8 cellular contexts compared by ENCODE assay signal in the genomic region with DNA sequence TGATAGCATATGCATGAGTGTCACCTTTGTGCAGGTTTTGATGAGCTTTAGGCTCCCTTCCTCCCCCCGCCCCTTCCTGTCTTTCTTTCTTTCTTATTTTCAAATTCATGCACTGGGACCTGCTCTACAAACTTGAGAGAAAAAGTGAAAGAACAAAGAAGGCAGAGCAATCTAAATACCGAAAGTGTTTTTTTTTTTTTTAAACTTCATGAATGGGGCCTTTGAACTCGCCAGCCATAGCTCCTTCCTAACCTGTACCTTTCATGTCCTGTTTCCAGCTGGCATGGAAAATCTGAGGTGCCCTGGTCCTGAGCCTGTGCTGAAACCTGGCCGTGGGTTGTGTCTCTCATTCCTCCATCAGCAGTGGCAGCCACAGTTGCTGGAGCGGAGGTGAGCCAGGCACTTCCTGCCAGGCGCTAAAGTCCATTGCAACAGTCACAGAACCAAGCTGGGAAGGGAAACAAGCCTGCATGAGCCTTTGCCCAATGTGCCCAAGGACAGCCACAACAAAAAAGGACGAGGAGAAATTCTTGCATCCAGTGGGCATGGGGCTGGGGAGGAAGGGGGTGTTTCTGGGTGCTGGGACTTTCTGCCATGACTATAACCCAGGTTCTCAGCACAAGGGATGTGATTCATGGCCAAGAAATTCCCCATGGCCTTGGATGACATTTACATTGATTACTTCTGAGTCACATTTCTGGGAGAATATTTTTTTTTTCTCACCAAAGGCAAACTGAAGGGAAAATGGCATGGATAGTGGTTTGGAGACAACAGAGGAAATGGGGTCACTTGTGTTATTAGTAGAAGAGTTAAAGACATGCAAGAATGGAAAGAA.
DNase-seq lines count a peak whose midpoint lies in the region; ATAC-seq and TF ChIP-seq lines count a peak whose summit lies in the region.

No MANE protein-coding gene starts in this region.

- no peaks in the 10 kb centered on the region for H3K27me3 ChIP-seq in gastroesophageal sphincter

- no peaks in the 10 kb centered on the region for H3K36me3 Mint-ChIP-seq in T-cell

- peak overlapping the region; percentile 56 to 68 (median 66) for H3K4me3 Mint-ChIP-seq in T-cell

- no peaks in the 10 kb centered on the region for H3K9me3 Mint-ChIP-seq in T-cell

- H3K27ac Mint-ChIP-seq in T-cell = no peak overlapping the region

- H3K27me3 Mint-ChIP-seq in T-cell = peaks cover 8 to 10% of the 10 kb centered on the region in 2 donors

- TF ChIP-seq CTCF in epithelial cell of esophagus (IDR thresholded peaks at IDR 0.05; ENCODE audit: insufficient read depth, low read depth, low read length, missing control alignments) = no peak
- TF ChIP-seq CTCF in gastroesophageal sphincter (IDR thresholded peaks at IDR 0.05) = no peak

- peaks cover 0 to 9% (median 0%) of the 10 kb centered on the region in 3 donors for H3K4me1 ChIP-seq in gastroesophageal sphincter

- no peaks in the 10 kb centered on the region for H3K36me3 ChIP-seq in gastroesophageal sphincter

- CTCF ChIA-PET in T-cell (lab: Charles Lee) = interaction anchor here in 1 of 2 donors (0.6 kb wide), 1 partner anchor 76 kb away, joined by 3 read pairs; no protein-coding TSS in a partner anchor

- H3K4me1 Mint-ChIP-seq in T-cell = peaks cover 11 to 23% (median 18%) of the 10 kb centered on the region in 3 donors

- TF ChIP-seq EP300 in gastroesophageal sphincter (IDR thresholded peaks at IDR 0.05) = no peak

- H3K4me3 ChIP-seq in epithelial cell of esophagus (ENCODE audit: low read length) (no peak overlapping the region), gastroesophageal sphincter (no peak overlapping the region)

- WGBS in gastroesophageal sphincter (ENCODE audit: low coverage in 1 of 2), 2 donors = 63 to 100% methylated on average over 1 to 5 of the region's 7 CpGs

- peaks cover 0 to 2% (median 0%) of the 10 kb centered on the region in 3 donors for H3K9me3 ChIP-seq in gastroesophageal sphincter

- DNase-seq in GM04503 (ENCODE audit: low read depth) = peak; percentile 95
- no peak for DNase-seq in T-cell
- peak; percentile 94 for DNase-seq in epithelial cell of esophagus (ENCODE audit: low read depth)
- peak; percentile 60 to 64 for DNase-seq in stimulated activated CD4-positive, alpha-beta T cell treated with anti-CD3 and anti-CD28 coated beads, Interleukin-15, amount 100 ng/mL, for 48 hours (ENCODE audit: low read depth in 2 of 2)
- no peak for DNase-seq in NCI-H1417 (lab: John Stamatoyannopoulos, UW)
- DNase-seq in HUDEP-2 (lab: John Stamatoyannopoulos, UW; ENCODE audit: unreplicated experiment in 76 of 76) = no peak
- DNase-seq in NCI-H187 treated with DMSO at 0.1 percent for 48 hours (lab: John Stamatoyannopoulos, UW) = no peak

- no peak for TF ChIP-seq POLR2A in gastroesophageal sphincter (IDR thresholded peaks at IDR 0.05)

- no peak overlapping the region for H3K27ac ChIP-seq in gastroesophageal sphincter

- peak in 3 of 4 experiments; percentile 19 to 62 (median 59) for ATAC-seq in T-cell (replicated peaks in 1 of 4)
- ATAC-seq in gastroesophageal sphincter = no peak

- POLR2A ChIA-PET in T-cell (lab: Charles Lee) = no interaction called here

Comparison
In these comparisons a context has a peak if more than half of its experiments do, and no peak if none do; other contexts are left out.
1. DNase-seq: peak in GM04503 (single experiment), epithelial cell of esophagus (single experiment) and stimulated activated CD4-positive, alpha-beta T cell treated with anti-CD3 and anti-CD28 coated beads, Interleukin-15, amount 100 ng/mL, for 48 hours (2 of 2); none in T-cell (0 of 34), NCI-H1417 (0 of 3), HUDEP-2 (0 of 76) and NCI-H187 treated with DMSO at 0.1 percent for 48 hours (single experiment).